28 cellular contexts compared by ENCODE assay signal in genomic region chr4:110705440-110705782, GRCh38.
DNase-seq lines count a peak whose midpoint lies in the region; ATAC-seq, FAIRE-seq and TF ChIP-seq lines count a peak whose summit lies in the region.
"Had no signal": no experiment of that assay in that cellular context is flagged by ENCODE, and none has a peak within 500 bp of the region (broad histone marks: within the 10 kb centered on the region; RNA-seq: fewer than 3 reads in every experiment).

No MANE protein-coding gene starts in this region.

- no peaks in the 10 kb centered on the region for H3K9me2 ChIP-seq in GM23338 (ENCODE audit: insufficient read depth)

- no peak overlapping the region for H3K4me2 ChIP-seq in GM23338

- WGBS in suprapubic skin = 91% methylated on average over 4 of the region's 4 CpGs

- no peaks in the 10 kb centered on the region for H3K79me2 ChIP-seq in GM23338 (replicated peaks; ENCODE audit: insufficient read depth)

- peak; percentile 49 for FAIRE-seq in GM18507 (lab: Jason Lieb, UNC)
- FAIRE-seq: G401.6, pancreas, urothelium cell line had no signal

- CTCF ChIA-PET in activated B cell treated with CpG ODN at 0.5 μM for 24 hours (lab: Charles Lee) = no interaction called here

- no peak for TF ChIP-seq CTCF in GM23338 (conservative IDR thresholded peaks at IDR 0.05; ENCODE audit: low read depth in 2 of 2)
- TF ChIP-seq CTCF in activated B cell treated with CpG ODN at 0.5 μM for 24 hours (IDR thresholded peaks at IDR 0.05) = no peak
- no peak for TF ChIP-seq CTCF in osteocyte (IDR thresholded peaks at IDR 0.05)
- TF ChIP-seq CTCF in suprapubic skin (IDR thresholded peaks at IDR 0.05) = no peak

- H3K27me3 ChIP-seq in GM23338 (ENCODE audit: insufficient read depth) (no peaks in the 10 kb centered on the region), suprapubic skin (no peaks in the 10 kb centered on the region)
- H3K27me3 ChIP-seq: esophagus muscularis mucosa, pancreas had no signal

- H3K9me3 Mint-ChIP-seq in GM23338 (no peaks in the 10 kb centered on the region; the same call in 2 of the 3 replicates), activated B cell treated with CpG ODN at 0.5 μM for 24 hours (peaks cover 10% of the 10 kb centered on the region), osteocyte (ENCODE audit: unreplicated experiment) (peaks cover 3% of the 10 kb centered on the region)
- H3K9me3 Mint-ChIP-seq: activated CD4-positive, alpha-beta T cell treated with anti-CD3 and anti-CD28 coated beads, Interleukin-2, amount 10 ng/mL, durations not matched to agents 24 days and 14 days; brain had no signal

- no peak for TF ChIP-seq EP300 in suprapubic skin (IDR thresholded peaks at IDR 0.05)

- H3K9me3 ChIP-seq in suprapubic skin = no peaks in the 10 kb centered on the region
- H3K9me3 ChIP-seq: esophagus muscularis mucosa, pancreas had no signal

- H4K20me1 ChIP-seq in GM23338 (replicated peaks; ENCODE audit: insufficient read depth) = no peaks in the 10 kb centered on the region

- H3K27ac ChIP-seq in GM23338 (ENCODE audit: low read depth) (no peak overlapping the region), suprapubic skin (no peak overlapping the region)
- H3K27ac ChIP-seq: esophagus muscularis mucosa, HL-60, pancreas had no signal

- no peak for ATAC-seq in GM23338
- ATAC-seq in HG03565 (IDR thresholded peaks at IDR 0.05; ENCODE audit: unreplicated experiment) = peak; percentile 15
- no peak for ATAC-seq in activated B cell treated with CpG ODN at 0.5 μM for 24 hours (ENCODE audit: low read depth)
- ATAC-seq in esophagus mucosa = no peak
- ATAC-seq: activated naive CD8-positive, alpha-beta T cell treated with anti-CD3 and anti-CD28 coated beads, Interleukin-2, amount 50 U/mL, for 24 hours; natural killer cell; pancreas; PC-3; right cardiac atrium had no signal

- DNase-seq in GM18507 (ENCODE audit: extremely low spot score, insufficient read length, low read depth) (no peak), GM23338 (ENCODE audit: low spot score) (no peak), activated B cell treated with CpG ODN at 0.5 μM for 24 hours (no peak), osteocyte (ENCODE audit: extremely low spot score, unreplicated experiment) (no peak), suprapubic skin (ENCODE audit: low spot score in 2 of 2) (no peak), NCI-H748 treated with DMSO at 0.1 percent for 48 hours (lab: John Stamatoyannopoulos, UW) (no peak)
- DNase-seq: ACHN; activated CD4-positive, alpha-beta T cell treated with anti-CD3 and anti-CD28 coated beads, Interleukin-2, amount 10 ng/mL, durations not matched to agents 24 days and 14 days; activated naive CD8-positive, alpha-beta T cell treated with anti-CD3 and anti-CD28 coated beads, Interleukin-2, amount 50 U/mL, for 24 hours; effector memory CD4-positive, alpha-beta T cell; IMR-90; natural killer cell; NCI-H146; NCI-H2171 treated with DMSO at 0.1 percent for 48 hours; NCI-H69; pancreas; PC-3; right cardiac atrium; stimulated activated CD4-positive, alpha-beta T cell treated with anti-CD3 and anti-CD28 coated beads, Interleukin-12 subunit alpha, Interleukin-12 subunit beta, amount 100 ng/mL, for 4 hours; T-helper 1 cell had no signal

- H3K27ac Mint-ChIP-seq in GM23338 (no peak overlapping the region), activated B cell treated with CpG ODN at 0.5 μM for 24 hours (peak overlapping the region; percentile 32), osteocyte (ENCODE audit: unreplicated experiment) (no peak overlapping the region)
- H3K27ac Mint-ChIP-seq: activated CD4-positive, alpha-beta T cell treated with anti-CD3 and anti-CD28 coated beads, Interleukin-2, amount 10 ng/mL, durations not matched to agents 24 days and 14 days; activated naive CD8-positive, alpha-beta T cell treated with anti-CD3 and anti-CD28 coated beads, Interleukin-2, amount 50 U/mL, for 24 hours; brain; natural killer cell had no signal

- POLR2A ChIA-PET in activated B cell treated with CpG ODN at 0.5 μM for 24 hours (lab: Charles Lee) = no interaction called here

- H3K27me3 Mint-ChIP-seq in GM23338 (ENCODE audit: insufficient read depth, low read depth, poor library complexity) (no peaks in the 10 kb centered on the region), activated B cell treated with CpG ODN at 0.5 μM for 24 hours (no peaks in the 10 kb centered on the region), osteocyte (ENCODE audit: unreplicated experiment) (no peaks in the 10 kb centered on the region)
- H3K27me3 Mint-ChIP-seq: activated CD4-positive, alpha-beta T cell treated with anti-CD3 and anti-CD28 coated beads, Interleukin-2, amount 10 ng/mL, durations not matched to agents 24 days and 14 days had no signal

- H3K4me3 ChIP-seq in GM23338 (no peak overlapping the region), suprapubic skin (no peak overlapping the region)
- H3K4me3 ChIP-seq: esophagus muscularis mucosa, pancreas had no signal

- H3K36me3 Mint-ChIP-seq in GM23338 (ENCODE audit: low read depth) = no peaks in the 10 kb centered on the region
- no peaks in the 10 kb centered on the region for H3K36me3 Mint-ChIP-seq in activated B cell treated with CpG ODN at 0.5 μM for 24 hours (ENCODE audit: low read depth)
- no peaks in the 10 kb centered on the region for H3K36me3 Mint-ChIP-seq in osteocyte (ENCODE audit: unreplicated experiment)
- H3K36me3 Mint-ChIP-seq: brain, CD14-positive monocyte, natural killer cell had no signal

- peak overlapping the region; percentile 53; the same call in 1 of the 2 replicates for H2AFZ ChIP-seq in GM23338

- intact Hi-C loops in activated B cell treated with CpG ODN at 0.5 μM for 24 hours (cut with micrococcal nuclease) = no loop called here

- H3K36me3 ChIP-seq in GM23338 (ENCODE audit: insufficient read depth) (no peaks in the 10 kb centered on the region), suprapubic skin (no peaks in the 10 kb centered on the region)
- H3K36me3 ChIP-seq: esophagus muscularis mucosa, pancreas had no signal

- peaks cover 3% of the 10 kb centered on the region; the same call in 2 of the 3 replicates for H3K4me1 Mint-ChIP-seq in GM23338
- peaks cover 20% of the 10 kb centered on the region for H3K4me1 Mint-ChIP-seq in activated B cell treated with CpG ODN at 0.5 μM for 24 hours
- H3K4me1 Mint-ChIP-seq in osteocyte (ENCODE audit: unreplicated experiment) = no peaks in the 10 kb centered on the region
- H3K4me1 Mint-ChIP-seq: activated CD4-positive, alpha-beta T cell treated with anti-CD3 and anti-CD28 coated beads, Interleukin-2, amount 10 ng/mL, durations not matched to agents 24 days and 14 days; activated naive CD8-positive, alpha-beta T cell treated with anti-CD3 and anti-CD28 coated beads, Interleukin-2, amount 50 U/mL, for 24 hours; brain; natural killer cell had no signal

- H3K4me1 ChIP-seq in GM23338 (ENCODE audit: insufficient read depth) (peaks cover 13% of the 10 kb centered on the region), suprapubic skin (no peaks in the 10 kb centered on the region)
- H3K4me1 ChIP-seq: esophagus muscularis mucosa, pancreas had no signal

- no peak overlapping the region for H3K4me3 Mint-ChIP-seq in GM23338
- H3K4me3 Mint-ChIP-seq in activated B cell treated with CpG ODN at 0.5 μM for 24 hours = peak overlapping the region; percentile 9
- no peak overlapping the region for H3K4me3 Mint-ChIP-seq in osteocyte (ENCODE audit: unreplicated experiment)
- H3K4me3 Mint-ChIP-seq: activated CD4-positive, alpha-beta T cell treated with anti-CD3 and anti-CD28 coated beads, Interleukin-2, amount 10 ng/mL, durations not matched to agents 24 days and 14 days; activated naive CD8-positive, alpha-beta T cell treated with anti-CD3 and anti-CD28 coated beads, Interleukin-2, amount 50 U/mL, for 24 hours; brain; natural killer cell had no signal

- TF ChIP-seq POLR2A in suprapubic skin (IDR thresholded peaks at IDR 0.05) = no peak

- no peaks in the 10 kb centered on the region for H3F3A ChIP-seq in GM23338 (replicated peaks; ENCODE audit: low read depth)

TF ChIP-seq in GM23338, 12 proteins besides CTCF, POLR2A, EP300 and RAD21 (continues in another document):
- TF ChIP-seq REST (IDR thresholded peaks at IDR 0.05; ENCODE audit: unreplicated experiment) (no peak), STAT1 (IDR thresholded peaks at IDR 0.05; ENCODE audit: unreplicated experiment) (no peak), ZNF331 (CRISPR knock-in tag; IDR thresholded peaks at IDR 0.05; ENCODE audit: low read depth) (no peak), NANOG (IDR thresholded peaks at IDR 0.05; ENCODE audit: borderline replicate concordance) (no peak), ZNF114 (CRISPR knock-in tag; IDR thresholded peaks at IDR 0.05) (no peak), POLR2AphosphoS5 (IDR thresholded peaks at IDR 0.05; ENCODE audit: low read depth) (no peak), EZH2 (IDR thresholded peaks at IDR 0.05; ENCODE audit: low read depth, unreplicated experiment) (no peak), JUNB (IDR thresholded peaks at IDR 0.05; ENCODE audit: unreplicated experiment) (no peak), EZH2phosphoT487 (IDR thresholded peaks at IDR 0.05; ENCODE audit: unreplicated experiment) (no peak)
